Comparison of ENCODE assay signal across 9 cellular contexts in genomic region chr19:14775855-14776254, GRCh38. TPM values are rescaled to one million over a fixed set of nuclear protein-coding genes. Genes with fewer than 3 reads are reported as not detected.
DNase-seq lines count a peak whose midpoint lies in the region; ATAC-seq and TF ChIP-seq lines count a peak whose summit lies in the region.
"Had no signal": no experiment of that assay in that cellular context is flagged by ENCODE, and none has a peak within 500 bp of the region (broad histone marks: within the 10 kb centered on the region; RNA-seq: fewer than 3 reads in every experiment).

No MANE protein-coding gene starts in this region.

- TF ChIP-seq CTCF in Calu3 (IDR thresholded peaks at IDR 0.05; ENCODE audit: unreplicated experiment) (no peak), natural killer cell (IDR thresholded peaks at IDR 0.05) (no peak), WERI-Rb-1 (IDR thresholded peaks at IDR 0.05; ENCODE audit: low read depth, low read length) (no peak)

- BruUV-seq in Calu3 (replicated peaks; lab: Mats Ljungman, UMichigan), result no TSS peak

- H3K36me3 ChIP-seq in WERI-Rb-1, result no peaks in the 10 kb centered on the region

- H3K27me3 Mint-ChIP-seq in Calu3 (ENCODE audit: unreplicated experiment) (peaks cover 42% of the 10 kb centered on the region), natural killer cell (ENCODE audit: low read depth in 2 of 2) (peaks cover 20 to 22% of the 10 kb centered on the region in 2 donors)
- H3K27me3 Mint-ChIP-seq in dendritic cell treated with granulocyte-macrophage colony-stimulating factor and Interleukin-4, amounts not matched to agents 40 ng/mL and 50 ng/mL, for 4 days, result no peaks in the 10 kb centered on the region

- H3K9me3 ChIP-seq in WERI-Rb-1 (ENCODE audit: severe bottlenecking), result peaks cover 2% of the 10 kb centered on the region

- CTCF ChIA-PET in Calu3 (lab: Charles Lee), result no interaction called here

- H3K27me3 ChIP-seq in WERI-Rb-1 (ENCODE audit: insufficient read depth, low read depth, severe bottlenecking), result peaks cover 63% of the 10 kb centered on the region

- no peaks in the 10 kb centered on the region for H3K4me1 Mint-ChIP-seq in Calu3 (ENCODE audit: low read depth, unreplicated experiment)
- H3K4me1 Mint-ChIP-seq in dendritic cell treated with granulocyte-macrophage colony-stimulating factor and Interleukin-4, amounts not matched to agents 40 ng/mL and 50 ng/mL, for 4 days (ENCODE audit: low read depth), result peaks cover 67% of the 10 kb centered on the region
- peaks cover 7 to 20% of the 10 kb centered on the region in 2 donors for H3K4me1 Mint-ChIP-seq in natural killer cell

- DNase-seq in Calu3, result no peak
- peak; percentile 31 for DNase-seq in KBM-7
- no peak for DNase-seq in natural killer cell
- no peak for DNase-seq in DMS53 treated with DMSO at 0.1 percent for 48 hours (lab: John Stamatoyannopoulos, UW; ENCODE audit: unreplicated experiment)
- no peak for DNase-seq in WERI-Rb-1

- H3K4me3 ChIP-seq in WERI-Rb-1 (ENCODE audit: low read depth, low read length), result no peak overlapping the region

- intact Hi-C loops in Calu3 (cut with micrococcal nuclease; ENCODE audit: unreplicated experiment), result no loop called here
- intact Hi-C loops in dendritic cell treated with granulocyte-macrophage colony-stimulating factor and Interleukin-4, amounts not matched to agents 40 ng/mL and 50 ng/mL, for 4 days (cut with micrococcal nuclease), result no loop called here
- intact Hi-C loops in natural killer cell (cut with micrococcal nuclease), result no loop called here

- H3K4me3 Mint-ChIP-seq in Calu3 (ENCODE audit: low read depth, unreplicated experiment) (peak overlapping the region; percentile 25), natural killer cell (peak overlapping the region; percentile 52)
- peak overlapping the region; percentile 95 for H3K4me3 Mint-ChIP-seq in dendritic cell treated with granulocyte-macrophage colony-stimulating factor and Interleukin-4, amounts not matched to agents 40 ng/mL and 50 ng/mL, for 4 days

- ATAC-seq in natural killer cell (peak in 1 of 3 donors; percentile 47), HG02885 (IDR thresholded peaks at IDR 0.05; ENCODE audit: poor library complexity, unreplicated experiment) (no peak), HG02973 (IDR thresholded peaks at IDR 0.05; ENCODE audit: unreplicated experiment) (no peak)

- H3K27ac Mint-ChIP-seq in Calu3 (ENCODE audit: unreplicated experiment), result no peak overlapping the region
- H3K27ac Mint-ChIP-seq in dendritic cell treated with granulocyte-macrophage colony-stimulating factor and Interleukin-4, amounts not matched to agents 40 ng/mL and 50 ng/mL, for 4 days, result peak overlapping the region; percentile 86
- no peak overlapping the region for H3K27ac Mint-ChIP-seq in natural killer cell

- no peak overlapping the region for H3K27ac ChIP-seq in WERI-Rb-1

- H3K9me3 Mint-ChIP-seq in Calu3 (ENCODE audit: low read depth, unreplicated experiment), result no peaks in the 10 kb centered on the region
- no peaks in the 10 kb centered on the region for H3K9me3 Mint-ChIP-seq in dendritic cell treated with granulocyte-macrophage colony-stimulating factor and Interleukin-4, amounts not matched to agents 40 ng/mL and 50 ng/mL, for 4 days
- H3K9me3 Mint-ChIP-seq in natural killer cell, result no peaks in the 10 kb centered on the region

- in situ Hi-C loops in KBM-7 (cut with MboI; ENCODE audit: low pct_unique_long_range_greater_than_20kb, low sequenced_read_pairs), result no loop called here

- H3K36me3 Mint-ChIP-seq in Calu3 (ENCODE audit: insufficient read depth, unreplicated experiment) (peaks cover 13% of the 10 kb centered on the region), natural killer cell (no peaks in the 10 kb centered on the region)
- peaks cover 43% of the 10 kb centered on the region for H3K36me3 Mint-ChIP-seq in dendritic cell treated with granulocyte-macrophage colony-stimulating factor and Interleukin-4, amounts not matched to agents 40 ng/mL and 50 ng/mL, for 4 days (ENCODE audit: low read depth)

RNA-seq across cellular contexts. Expression of gene ADGRE2, which starts 2.5 kb away (rescaled TPM):
- total RNA-seq in Calu3 (2022) (0.54 TPM in 1 of 2 replicates, not detected in the other), natural killer cell (10 to 100 TPM in 2 of 3 donors, 1 to 10 TPM in 1; 6.1 to 37.0 (median 20.3) TPM)

RNA-seq across cellular contexts. Expression of gene OR7A5, which starts 59.1 kb away (rescaled TPM):
- not detected in 2 replicates for total RNA-seq in Calu3 (2022)
- total RNA-seq in natural killer cell, result not detected
- total RNA-seq: left colon had no signal

RNA-seq across cellular contexts. Expression of gene OR7C1, which starts 59.1 kb away (rescaled TPM):
- total RNA-seq in Calu3 (2022) (not detected in 2 replicates), natural killer cell (not detected)
- total RNA-seq: left colon had no signal

Comparison
In these comparisons a context has a peak if more than half of its experiments do, and no peak if none do; other contexts are left out.
1. H3K4me3 Mint-ChIP-seq: peak in every context shown above with its lines; median percentile 95 in dendritic cell treated with granulocyte-macrophage colony-stimulating factor and Interleukin-4, amounts not matched to agents 40 ng/mL and 50 ng/mL, for 4 days; 52 in natural killer cell; 25 in Calu3.